In the genomic region with DNA sequence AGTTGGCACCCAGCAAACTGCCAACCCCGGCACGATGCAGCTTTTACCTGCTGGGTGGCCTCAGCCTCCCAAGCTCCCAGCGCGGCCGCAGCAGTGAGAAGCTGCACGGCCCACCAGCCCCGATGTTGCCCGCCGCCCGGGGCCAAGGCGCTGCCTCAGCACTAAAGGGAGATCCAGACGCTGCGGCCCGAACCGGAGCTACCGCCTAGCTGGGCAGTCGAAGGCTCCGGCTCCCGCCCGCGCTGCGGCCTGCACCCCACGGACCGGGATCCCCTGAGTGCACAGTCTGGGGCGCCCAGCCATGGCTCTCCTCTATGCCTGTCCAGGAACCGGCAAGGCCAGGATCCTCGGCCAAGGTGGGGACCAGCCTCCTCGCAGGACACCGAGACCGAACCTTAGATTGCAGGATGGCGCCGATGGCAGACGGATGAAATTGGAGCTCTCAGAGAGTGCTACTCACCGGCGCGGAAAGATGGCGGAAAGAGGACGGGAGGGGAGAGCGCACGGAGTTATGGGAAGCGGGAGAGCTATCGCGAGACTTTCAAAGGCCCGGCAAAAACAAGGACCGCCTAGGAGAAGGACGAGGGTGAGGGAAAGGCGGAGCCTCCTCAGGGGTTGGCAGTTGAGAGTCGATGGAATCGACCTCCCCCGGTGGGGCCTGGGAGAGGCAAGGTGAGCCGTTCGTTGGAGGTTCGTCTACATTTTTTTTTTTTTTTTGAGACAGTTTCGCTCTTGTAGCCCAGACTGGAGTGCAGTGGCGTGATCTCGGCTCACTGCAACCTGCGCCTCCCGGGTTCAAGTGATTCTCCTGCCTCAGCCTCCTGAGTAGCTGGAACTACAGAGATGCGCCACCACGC, we compare ENCODE assay signal across 8 cellular contexts. TPM values are rescaled to one million over a fixed set of nuclear protein-coding genes. Genes with fewer than 3 reads are reported as not detected.
DNase-seq lines count a peak whose midpoint lies in the region; ATAC-seq, FAIRE-seq and TF ChIP-seq lines count a peak whose summit lies in the region.

A gene (minus strand): TSS at position 485 of the 857 bp plus-strand sequence. CDS start 1,221 bp downstream, outside the sequence.

- CTCF ChIA-PET in AG04449 (lab: Yijun Ruan, JAX) = interaction anchor here (0.9 to 11.2 kb wide), 2 partner anchors 13 to 178 kb away, joined by 3 to 90 read pairs; a partner anchor contains a TSS

- 4% methylated on average over 60 of the region's 60 CpGs for WGBS in smooth muscle cell (ENCODE audit: low lambda C conversion rate)

- DNase-seq in AG04449 (ENCODE audit: low read depth, low spot score) (peak; percentile 81), NCI-H2227 treated with DMSO at 0.1 percent for 48 hours (lab: John Stamatoyannopoulos, UW) (peak; percentile 96), bronchial epithelial cell (ENCODE audit: low read depth) (peak; percentile 93), iPS-NIHi11 (ENCODE audit: low spot score) (peak; percentile 97), smooth muscle cell (lab: John Stamatoyannopoulos, UW; ENCODE audit: unreplicated experiment) (peak; percentile 80)

- peak within 1 kb of the TSS; percentile 97 for H3K4me2 ChIP-seq in smooth muscle cell

- peaks cover 50% of the 10 kb centered on the region for H4K20me1 ChIP-seq in smooth muscle cell (ENCODE audit: low read depth)

- H2AFZ ChIP-seq in smooth muscle cell (ENCODE audit: low read depth) = peak within 1 kb of the TSS; percentile 79

- peak within 1 kb of the TSS; percentile 95 for H3K9ac ChIP-seq in smooth muscle cell (ENCODE audit: low read depth)

- TF ChIP-seq CTCF in AG04449 (IDR thresholded peaks at IDR 0.05; ENCODE audit: insufficient read depth, low read length, missing control alignments) = no peak
- TF ChIP-seq CTCF in WI38 (IDR thresholded peaks at IDR 0.05; ENCODE audit: low read depth, low read length) = no peak
- no peak for TF ChIP-seq CTCF in bronchial epithelial cell (IDR thresholded peaks at IDR 0.05; ENCODE audit: insufficient read depth, low read length, severe bottlenecking)
- TF ChIP-seq CTCF in smooth muscle cell (IDR thresholded peaks at IDR 0.05; ENCODE audit: borderline replicate concordance, insufficient read depth, poor library complexity, severe bottlenecking) = no peak

- peak within 1 kb of the TSS; percentile 78 for H3K27ac ChIP-seq in smooth muscle cell (ENCODE audit: low read depth)

- FAIRE-seq in bronchial epithelial cell (lab: Jason Lieb, UNC) = no peak

- H3K79me2 ChIP-seq in smooth muscle cell (ENCODE audit: low read depth) = peaks cover 53% of the 10 kb centered on the region

- H3K9me3 ChIP-seq in smooth muscle cell (replicated peaks; ENCODE audit: low read depth) = no peaks in the 10 kb centered on the region

- H3K4me3 ChIP-seq in AG04449 (ENCODE audit: low read depth, low read length) = peak within 1 kb of the TSS; percentile 97
- H3K4me3 ChIP-seq in WI38 (ENCODE audit: low read depth, low read length) = peak within 1 kb of the TSS; percentile 92
- peak within 1 kb of the TSS; percentile 84 for H3K4me3 ChIP-seq in bronchial epithelial cell (ENCODE audit: low read depth, low read length)
- peak within 1 kb of the TSS; percentile 94 for H3K4me3 ChIP-seq in smooth muscle cell

- H3K27me3 ChIP-seq in bronchial epithelial cell (ENCODE audit: control insufficient read depth, insufficient read depth, low read length) (no peaks in the 10 kb centered on the region), smooth muscle cell (ENCODE audit: low read depth) (no peaks in the 10 kb centered on the region)

- H3K36me3 ChIP-seq in bronchial epithelial cell (ENCODE audit: control insufficient read depth, insufficient read depth, low read length) = peaks cover 23% of the 10 kb centered on the region
- peaks cover 5% of the 10 kb centered on the region for H3K36me3 ChIP-seq in smooth muscle cell (ENCODE audit: low read depth)

- ATAC-seq in GM18907 (IDR thresholded peaks at IDR 0.05; ENCODE audit: unreplicated experiment) = peak; percentile 82
- peak; percentile 88 for ATAC-seq in HG03159 (IDR thresholded peaks at IDR 0.05; ENCODE audit: unreplicated experiment)

- H3K4me1 ChIP-seq in smooth muscle cell (ENCODE audit: low read depth) = peaks cover 32% of the 10 kb centered on the region

- peaks cover 38% of the 10 kb centered on the region for H3F3A ChIP-seq in smooth muscle cell (ENCODE audit: low read depth)

- POLR2A ChIA-PET in AG04449 (lab: Yijun Ruan, JAX) = interaction anchor here (0.7 to 8.7 kb wide), 2 partner anchors 10 to 16 kb away, joined by 3 to 99 read pairs; a partner anchor contains a TSS

RNA-seq across cellular contexts. Expression of the gene that starts here (rescaled TPM):
- total RNA-seq in bronchial epithelial cell (2,488 and 3,748 TPM in 2 replicates), smooth muscle cell (2,766 and 3,271 TPM in 2 replicates)
- polyA plus RNA-seq in smooth muscle cell = 589 and 653 TPM in 2 replicates

Comparison
In these comparisons a context has a peak if more than half of its experiments do, and no peak if none do; other contexts are left out.
1. Peak in every context shown above with its lines: DNase-seq, ATAC-seq, H3K4me3 ChIP-seq and H3K27ac ChIP-seq.